8 cellular contexts compared by ENCODE assay signal in the genomic region with DNA sequence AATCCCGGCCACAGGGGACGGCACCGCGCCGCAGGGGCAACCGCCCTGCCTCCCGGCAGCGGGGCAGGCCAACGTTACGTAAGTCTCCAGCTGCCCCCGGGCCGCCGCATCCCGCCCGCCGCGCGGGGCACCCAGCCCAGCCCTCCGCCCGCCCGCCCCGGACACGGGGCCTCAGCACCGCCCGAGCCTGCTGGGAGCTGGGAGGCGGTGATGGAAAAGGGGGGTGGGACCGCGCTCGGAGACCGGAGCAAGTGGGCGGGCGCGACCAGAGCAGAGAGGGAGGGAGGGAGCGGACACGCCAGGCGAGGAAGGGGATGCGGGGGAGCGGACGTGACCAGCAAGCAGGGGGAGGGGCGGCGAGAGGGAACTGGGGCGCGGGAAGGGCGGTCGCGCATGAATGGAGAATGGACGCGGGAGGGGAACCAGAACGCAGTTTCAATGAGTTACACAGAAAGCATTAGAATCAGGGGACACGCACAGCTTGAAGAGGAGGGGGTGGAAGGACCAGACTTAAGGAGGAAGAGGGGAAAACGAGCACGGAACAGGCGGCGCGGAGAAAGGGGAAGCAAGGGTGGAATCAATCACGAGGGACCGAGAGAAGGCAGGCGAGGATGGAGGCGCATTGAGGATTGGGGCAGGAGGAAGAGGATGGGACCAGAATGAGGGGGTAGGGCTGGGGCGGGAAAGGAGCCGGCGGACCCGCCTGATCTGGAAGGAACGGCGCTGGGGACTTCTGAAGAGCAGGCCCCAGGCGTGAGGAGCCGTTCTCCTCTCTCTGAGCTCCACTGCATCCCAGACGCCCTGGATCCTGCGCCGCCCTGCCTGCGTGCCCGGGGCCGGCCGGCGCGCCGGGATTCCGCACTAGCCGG. TPM values are rescaled to one million over a fixed set of nuclear protein-coding genes. Genes with fewer than 3 reads are reported as not detected.
A peak's percentile ranks its signal among the peaks of the same experiment; 100 is the strongest.
DNase-seq lines count a peak whose midpoint lies in the region; ATAC-seq, FAIRE-seq and TF ChIP-seq lines count a peak whose summit lies in the region.

No MANE protein-coding gene starts in this region.

- H3K4me3 Mint-ChIP-seq in activated CD4-positive, alpha-beta T cell treated with anti-CD3 and anti-CD28 coated beads for 36 hours = peak overlapping the region; percentile 98

- H3K27ac ChIP-seq in A673 (ENCODE audit: low read depth, low read length, poor library complexity, severe bottlenecking) (peak overlapping the region; percentile 92), cingulate gyrus (ENCODE audit: low read depth, low read length) (peak overlapping the region; percentile 89), layer of hippocampus (ENCODE audit: low read depth, low read length) (peak overlapping the region; percentile 94)

- peak overlapping the region; percentile 99 for H3K27ac Mint-ChIP-seq in activated CD4-positive, alpha-beta T cell treated with anti-CD3 and anti-CD28 coated beads for 36 hours

- peak; percentile 3 for ATAC-seq in activated CD4-positive, alpha-beta T cell treated with anti-CD3 and anti-CD28 coated beads for 36 hours
- ATAC-seq in HG03139 (IDR thresholded peaks at IDR 0.05; ENCODE audit: unreplicated experiment) = no peak

- TF ChIP-seq CTCF in A673 (conservative IDR thresholded peaks at IDR 0.05; ENCODE audit: low read depth, low read length) = no peak

- DNase-seq in A673 (ENCODE audit: low spot score) = peak; percentile 91
- DNase-seq in GM19239 (ENCODE audit: insufficient read length, low spot score) = no peak
- peak; percentile 80 for DNase-seq in NCI-H345 (lab: John Stamatoyannopoulos, UW)
- DNase-seq in activated CD4-positive, alpha-beta T cell treated with anti-CD3 and anti-CD28 coated beads for 36 hours = peak; percentile 94
- peak; percentile 98 for DNase-seq in stimulated activated CD4-positive, alpha-beta T cell treated with anti-CD3 and anti-CD28 coated beads, Interleukin-15, amount 100 ng/mL, for 24 hours

- POLR2A ChIA-PET in A673 (lab: Charles Lee; ENCODE audit: low non-redundant PET) = no interaction called here
- POLR2A ChIA-PET in activated CD4-positive, alpha-beta T cell treated with anti-CD3 and anti-CD28 coated beads for 36 hours (lab: Charles Lee) = interaction anchor here (0.5 to 1.7 kb wide), 8 partner anchors 8 to 232 kb away, joined by 3 to 8 read pairs (median 4); partner anchors contain the start of gene SENP8

- no peaks in the 10 kb centered on the region for H3K9me3 Mint-ChIP-seq in activated CD4-positive, alpha-beta T cell treated with anti-CD3 and anti-CD28 coated beads for 36 hours (ENCODE audit: low read depth)

- no TSS peak for BruUV-seq in A673 (replicated peaks; lab: Mats Ljungman, UMichigan)

- H3K4me1 ChIP-seq in A673 (ENCODE audit: insufficient read depth, low read length, poor library complexity, severe bottlenecking) = peaks cover 35% of the 10 kb centered on the region

- peaks cover 45% of the 10 kb centered on the region for H3K36me3 Mint-ChIP-seq in activated CD4-positive, alpha-beta T cell treated with anti-CD3 and anti-CD28 coated beads for 36 hours (ENCODE audit: low read depth)

- peaks cover 7% of the 10 kb centered on the region for H3K36me3 ChIP-seq in A673 (ENCODE audit: insufficient read depth, low read length, poor library complexity, severe bottlenecking)

- intact Hi-C loops in A673 (cut with micrococcal nuclease; ENCODE audit: unreplicated experiment) = loop anchor here (10.0 kb wide), 1 partner anchor 244 kb away; the partner anchor contains the start of gene ARIH1
- intact Hi-C loops in activated CD4-positive, alpha-beta T cell treated with anti-CD3 and anti-CD28 coated beads for 36 hours (cut with DNase I, micrococcal nuclease) = loop anchor here in 1 of 2 experiments (1.0 to 10.0 kb wide), 9 partner anchors 32 to 1764 kb away; partner anchors contain the start of genes ADPGK, ARIH1, BBS4 and HIGD2B

- CTCF ChIA-PET in A673 (lab: Charles Lee) = no interaction called here
- CTCF ChIA-PET in activated CD4-positive, alpha-beta T cell treated with anti-CD3 and anti-CD28 coated beads for 36 hours (lab: Charles Lee) = interaction anchor here (1.2 kb wide), 2 partner anchors 31 to 248 kb away, joined by 3 read pairs; no protein-coding TSS in a partner anchor

- H3K27me3 ChIP-seq in A673 (replicated peaks; ENCODE audit: insufficient read depth, low read depth, low read length, poor library complexity) = no peaks in the 10 kb centered on the region
- no peaks in the 10 kb centered on the region for H3K27me3 ChIP-seq in layer of hippocampus (ENCODE audit: control insufficient read depth, insufficient read depth, low read length)

- H3K4me1 Mint-ChIP-seq in activated CD4-positive, alpha-beta T cell treated with anti-CD3 and anti-CD28 coated beads for 36 hours = peaks cover 34% of the 10 kb centered on the region

- H3K4me3 ChIP-seq in A673 (ENCODE audit: low read depth, low read length, poor library complexity, severe bottlenecking) = peak overlapping the region; percentile 91

- H3K27me3 Mint-ChIP-seq in activated CD4-positive, alpha-beta T cell treated with anti-CD3 and anti-CD28 coated beads for 36 hours = no peaks in the 10 kb centered on the region

- peak; percentile 69 for FAIRE-seq in GM19239 (lab: Jason Lieb, UNC)

- H3K9me3 ChIP-seq in A673 (ENCODE audit: low read depth, low read length, poor library complexity, severe bottlenecking) = no peaks in the 10 kb centered on the region

RNA-seq across cellular contexts. Expression of gene PKM, which starts 0.6 kb away (rescaled TPM):
- 1,606 and 1,955 TPM in 2 replicates for total RNA-seq in A673 (2021)
- 1,000 to 10,000 TPM; 2,479 to 3,112 TPM for total RNA-seq in activated CD4-positive, alpha-beta T cell treated with anti-CD3 and anti-CD28 coated beads for 36 hours

RNA-seq across cellular contexts. Expression of gene GRAMD2A, which starts 32.8 kb away (rescaled TPM):
- total RNA-seq in A673 (2021) = 0.20 and 0.43 TPM in 2 replicates
- total RNA-seq in activated CD4-positive, alpha-beta T cell treated with anti-CD3 and anti-CD28 coated beads for 36 hours = under 1 TPM in 1 of 2 experiments, not detected in 1; 0.11 TPM

RNA-seq across cellular contexts. Expression of gene PARP6, which starts 41.9 kb away (rescaled TPM):
- 68.0 and 71.4 TPM in 2 replicates for total RNA-seq in A673 (2021)
- 10 to 100 TPM; 41.4 to 58.2 TPM for total RNA-seq in activated CD4-positive, alpha-beta T cell treated with anti-CD3 and anti-CD28 coated beads for 36 hours
